In the genomic region with DNA sequence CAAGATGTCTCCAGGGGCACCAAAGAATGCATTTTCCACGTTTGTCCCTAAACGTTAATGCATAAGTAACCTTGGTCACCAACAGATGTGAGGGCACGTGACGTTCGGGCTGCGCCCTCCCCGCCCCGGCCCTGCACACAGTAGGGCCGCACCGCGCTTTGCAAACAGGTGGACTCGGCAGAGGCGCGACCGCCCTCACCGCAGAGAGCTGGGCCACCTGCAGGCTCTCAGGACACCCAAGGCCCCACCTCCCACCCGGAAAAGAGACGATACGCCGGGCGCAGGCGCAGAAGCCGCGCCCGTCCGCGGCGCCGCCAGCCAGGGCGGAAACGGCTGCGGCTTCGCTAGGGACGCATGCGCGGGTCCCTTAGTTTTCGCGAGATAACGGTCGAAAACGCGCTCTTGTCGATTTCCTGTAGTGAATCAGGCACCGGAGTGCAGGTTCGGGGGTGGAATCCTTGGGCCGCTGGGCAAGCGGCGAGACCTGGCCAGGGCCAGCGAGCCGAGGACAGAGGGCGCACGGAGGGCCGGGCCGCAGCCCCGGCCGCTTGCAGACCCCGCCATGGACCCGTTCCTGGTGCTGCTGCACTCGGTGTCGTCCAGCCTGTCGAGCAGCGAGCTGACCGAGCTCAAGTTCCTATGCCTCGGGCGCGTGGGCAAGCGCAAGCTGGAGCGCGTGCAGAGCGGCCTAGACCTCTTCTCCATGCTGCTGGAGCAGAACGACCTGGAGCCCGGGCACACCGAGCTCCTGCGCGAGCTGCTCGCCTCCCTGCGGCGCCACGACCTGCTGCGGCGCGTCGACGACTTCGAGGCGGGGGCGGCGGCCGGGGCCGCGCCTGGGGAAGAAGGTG, we compare ENCODE assay signal across 1 cellular context.
TF ChIP-seq lines count a peak whose summit lies in the region.

A gene with protein sequence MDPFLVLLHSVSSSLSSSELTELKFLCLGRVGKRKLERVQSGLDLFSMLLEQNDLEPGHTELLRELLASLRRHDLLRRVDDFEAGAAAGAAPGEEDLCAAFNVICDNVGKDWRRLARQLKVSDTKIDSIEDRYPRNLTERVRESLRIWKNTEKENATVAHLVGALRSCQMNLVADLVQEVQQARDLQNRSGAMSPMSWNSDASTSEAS (plus strand): TSS at position 399 of the 851 bp plus-strand sequence. CDS start 164 bp downstream, at position 563.

TF ChIP-seq in HepG2, 621 proteins besides CTCF, POLR2A, EP300 and RAD21 (continued from another document and continues in another):
- TF ChIP-seq, protein P1, sequence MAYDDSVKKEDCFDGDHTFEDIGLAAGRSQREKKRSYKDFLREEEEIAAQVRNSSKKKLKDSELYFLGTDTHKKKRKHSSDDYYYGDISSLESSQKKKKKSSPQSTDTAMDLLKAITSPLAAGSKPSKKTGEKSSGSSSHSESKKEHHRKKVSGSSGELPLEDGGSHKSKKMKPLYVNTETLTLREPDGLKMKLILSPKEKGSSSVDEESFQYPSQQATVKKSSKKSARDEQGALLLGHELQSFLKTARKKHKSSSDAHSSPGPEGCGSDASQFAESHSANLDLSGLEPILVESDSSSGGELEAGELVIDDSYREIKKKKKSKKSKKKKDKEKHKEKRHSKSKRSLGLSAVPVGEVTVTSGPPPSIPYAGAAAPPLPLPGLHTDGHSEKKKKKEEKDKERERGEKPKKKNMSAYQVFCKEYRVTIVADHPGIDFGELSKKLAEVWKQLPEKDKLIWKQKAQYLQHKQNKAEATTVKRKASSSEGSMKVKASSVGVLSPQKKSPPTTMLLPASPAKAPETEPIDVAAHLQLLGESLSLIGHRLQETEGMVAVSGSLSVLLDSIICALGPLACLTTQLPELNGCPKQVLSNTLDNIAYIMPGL (CRISPR knock-in tag; IDR thresholded peaks at IDR 0.05; ENCODE audit: borderline replicate concordance in 1 of 2, low read depth in 1 of 2) = peak; percentile 33 to 58; a peak in 2 of 4 replicates
- TF ChIP-seq, protein P2, sequence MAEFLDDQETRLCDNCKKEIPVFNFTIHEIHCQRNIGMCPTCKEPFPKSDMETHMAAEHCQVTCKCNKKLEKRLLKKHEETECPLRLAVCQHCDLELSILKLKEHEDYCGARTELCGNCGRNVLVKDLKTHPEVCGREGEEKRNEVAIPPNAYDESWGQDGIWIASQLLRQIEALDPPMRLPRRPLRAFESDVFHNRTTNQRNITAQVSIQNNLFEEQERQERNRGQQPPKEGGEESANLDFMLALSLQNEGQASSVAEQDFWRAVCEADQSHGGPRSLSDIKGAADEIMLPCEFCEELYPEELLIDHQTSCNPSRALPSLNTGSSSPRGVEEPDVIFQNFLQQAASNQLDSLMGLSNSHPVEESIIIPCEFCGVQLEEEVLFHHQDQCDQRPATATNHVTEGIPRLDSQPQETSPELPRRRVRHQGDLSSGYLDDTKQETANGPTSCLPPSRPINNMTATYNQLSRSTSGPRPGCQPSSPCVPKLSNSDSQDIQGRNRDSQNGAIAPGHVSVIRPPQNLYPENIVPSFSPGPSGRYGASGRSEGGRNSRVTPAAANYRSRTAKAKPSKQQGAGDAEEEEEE (CRISPR knock-in tag; IDR thresholded peaks at IDR 0.05; ENCODE audit: borderline replicate concordance) = no peak
- TF ChIP-seq, protein P3, sequence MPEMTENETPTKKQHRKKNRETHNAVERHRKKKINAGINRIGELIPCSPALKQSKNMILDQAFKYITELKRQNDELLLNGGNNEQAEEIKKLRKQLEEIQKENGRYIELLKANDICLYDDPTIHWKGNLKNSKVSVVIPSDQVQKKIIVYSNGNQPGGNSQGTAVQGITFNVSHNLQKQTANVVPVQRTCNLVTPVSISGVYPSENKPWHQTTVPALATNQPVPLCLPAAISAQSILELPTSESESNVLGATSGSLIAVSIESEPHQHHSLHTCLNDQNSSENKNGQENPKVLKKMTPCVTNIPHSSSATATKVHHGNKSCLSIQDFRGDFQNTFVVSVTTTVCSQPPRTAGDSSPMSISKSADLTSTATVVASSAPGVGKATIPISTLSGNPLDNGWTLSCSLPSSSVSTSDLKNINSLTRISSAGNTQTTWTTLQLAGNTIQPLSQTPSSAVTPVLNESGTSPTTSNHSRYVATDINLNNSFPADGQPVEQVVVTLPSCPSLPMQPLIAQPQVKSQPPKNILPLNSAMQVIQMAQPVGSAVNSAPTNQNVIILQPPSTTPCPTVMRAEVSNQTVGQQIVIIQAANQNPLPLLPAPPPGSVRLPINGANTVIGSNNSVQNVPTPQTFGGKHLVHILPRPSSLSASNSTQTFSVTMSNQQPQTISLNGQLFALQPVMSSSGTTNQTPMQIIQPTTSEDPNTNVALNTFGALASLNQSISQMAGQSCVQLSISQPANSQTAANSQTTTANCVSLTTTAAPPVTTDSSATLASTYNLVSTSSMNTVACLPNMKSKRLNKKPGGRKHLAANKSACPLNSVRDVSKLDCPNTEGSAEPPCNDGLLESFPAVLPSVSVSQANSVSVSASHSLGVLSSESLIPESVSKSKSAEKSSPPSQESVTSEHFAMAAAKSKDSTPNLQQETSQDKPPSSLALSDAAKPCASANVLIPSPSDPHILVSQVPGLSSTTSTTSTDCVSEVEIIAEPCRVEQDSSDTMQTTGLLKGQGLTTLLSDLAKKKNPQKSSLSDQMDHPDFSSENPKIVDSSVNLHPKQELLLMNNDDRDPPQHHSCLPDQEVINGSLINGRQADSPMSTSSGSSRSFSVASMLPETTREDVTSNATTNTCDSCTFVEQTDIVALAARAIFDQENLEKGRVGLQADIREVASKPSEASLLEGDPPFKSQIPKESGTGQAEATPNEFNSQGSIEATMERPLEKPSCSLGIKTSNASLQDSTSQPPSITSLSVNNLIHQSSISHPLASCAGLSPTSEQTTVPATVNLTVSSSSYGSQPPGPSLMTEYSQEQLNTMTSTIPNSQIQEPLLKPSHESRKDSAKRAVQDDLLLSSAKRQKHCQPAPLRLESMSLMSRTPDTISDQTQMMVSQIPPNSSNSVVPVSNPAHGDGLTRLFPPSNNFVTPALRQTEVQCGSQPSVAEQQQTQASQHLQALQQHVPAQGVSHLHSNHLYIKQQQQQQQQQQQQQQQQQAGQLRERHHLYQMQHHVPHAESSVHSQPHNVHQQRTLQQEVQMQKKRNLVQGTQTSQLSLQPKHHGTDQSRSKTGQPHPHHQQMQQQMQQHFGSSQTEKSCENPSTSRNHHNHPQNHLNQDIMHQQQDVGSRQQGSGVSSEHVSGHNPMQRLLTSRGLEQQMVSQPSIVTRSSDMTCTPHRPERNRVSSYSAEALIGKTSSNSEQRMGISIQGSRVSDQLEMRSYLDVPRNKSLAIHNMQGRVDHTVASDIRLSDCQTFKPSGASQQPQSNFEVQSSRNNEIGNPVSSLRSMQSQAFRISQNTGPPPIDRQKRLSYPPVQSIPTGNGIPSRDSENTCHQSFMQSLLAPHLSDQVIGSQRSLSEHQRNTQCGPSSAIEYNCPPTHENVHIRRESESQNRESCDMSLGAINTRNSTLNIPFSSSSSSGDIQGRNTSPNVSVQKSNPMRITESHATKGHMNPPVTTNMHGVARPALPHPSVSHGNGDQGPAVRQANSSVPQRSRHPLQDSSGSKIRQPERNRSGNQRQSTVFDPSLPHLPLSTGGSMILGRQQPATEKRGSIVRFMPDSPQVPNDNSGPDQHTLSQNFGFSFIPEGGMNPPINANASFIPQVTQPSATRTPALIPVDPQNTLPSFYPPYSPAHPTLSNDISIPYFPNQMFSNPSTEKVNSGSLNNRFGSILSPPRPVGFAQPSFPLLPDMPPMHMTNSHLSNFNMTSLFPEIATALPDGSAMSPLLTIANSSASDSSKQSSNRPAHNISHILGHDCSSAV (CRISPR knock-in tag; IDR thresholded peaks at IDR 0.05; ENCODE audit: borderline replicate concordance) = no peak
- TF ChIP-seq RORA (CRISPR knock-in tag; IDR thresholded peaks at IDR 0.05) (0 out of 2 replicates have a peak, but pooled peaks have one; percentile 19), SP1 (IDR thresholded peaks at IDR 0.05) (no peak), SP1 (CRISPR knock-in tag; IDR thresholded peaks at IDR 0.05) (no peak), MED1 (CRISPR knock-in tag; IDR thresholded peaks at IDR 0.05) (peak; percentile 3; the same call in 1 of the 2 replicates), REPIN1 (CRISPR knock-in tag; IDR thresholded peaks at IDR 0.05; ENCODE audit: borderline replicate concordance, low read depth) (0 out of 2 replicates have a peak, but pooled peaks have one; percentile 48), ZNF7 (CRISPR knock-in tag; IDR thresholded peaks at IDR 0.05) (no peak), RBFOX2 (IDR thresholded peaks at IDR 0.05; ENCODE audit: low read depth, low read length) (peak; percentile 95), ZIK1 (CRISPR knock-in tag; IDR thresholded peaks at IDR 0.05; ENCODE audit: borderline replicate concordance, low read depth) (no peak; the same call in 1 of the 2 replicates), ZNF335 (CRISPR knock-in tag; IDR thresholded peaks at IDR 0.05) (0 out of 2 replicates have a peak, but pooled peaks have one; percentile 56), MTF1 (CRISPR knock-in tag; IDR thresholded peaks at IDR 0.05) (no peak), ADNP (CRISPR knock-in tag; IDR thresholded peaks at IDR 0.05) (peak; percentile 55; the same call in 1 of the 2 replicates), AKAP8 (CRISPR knock-in tag; IDR thresholded peaks at IDR 0.05) (peak; percentile 31; the same call in 1 of the 2 replicates), NR2F2 (IDR thresholded peaks at IDR 0.05; ENCODE audit: borderline replicate concordance, low read depth) (no peak; the same call in 1 of the 2 replicates), BHLHE40 (IDR thresholded peaks at IDR 0.05; ENCODE audit: low read length) (0 out of 2 replicates have a peak, but pooled peaks have one; percentile 33), MIER2 (CRISPR knock-in tag; IDR thresholded peaks at IDR 0.05) (no peak; the same call in 1 of the 2 replicates), ZNF776 (CRISPR knock-in tag; IDR thresholded peaks at IDR 0.05) (peak; percentile 72; the same call in 1 of the 2 replicates), MED8 (CRISPR knock-in tag; IDR thresholded peaks at IDR 0.05; ENCODE audit: insufficient replicate concordance) (peak; percentile 52), ZSCAN31 (CRISPR knock-in tag; IDR thresholded peaks at IDR 0.05; ENCODE audit: low read depth) (peak; percentile 83), ZNF256 (CRISPR knock-in tag; conservative IDR thresholded peaks at IDR 0.05) (peak; percentile 77; the same call in 1 of the 2 replicates), ZMYM3 (CRISPR knock-in tag; IDR thresholded peaks at IDR 0.05) (peak; percentile 75), ZNF768 (CRISPR knock-in tag; IDR thresholded peaks at IDR 0.05) (peak; percentile 56; the same call in 1 of the 2 replicates), PAWR (CRISPR knock-in tag; IDR thresholded peaks at IDR 0.05; ENCODE audit: borderline replicate concordance) (no peak), TCF7L2 (IDR thresholded peaks at IDR 0.05; ENCODE audit: low read depth, low read length) (no peak), ZNF205 (CRISPR knock-in tag; IDR thresholded peaks at IDR 0.05) (0 out of 2 replicates have a peak, but pooled peaks have one; percentile 10), ZNF556 (CRISPR knock-in tag; IDR thresholded peaks at IDR 0.05; ENCODE audit: borderline replicate concordance) (no peak; the same call in 1 of the 2 replicates)
- TF ChIP-seq, protein P4, sequence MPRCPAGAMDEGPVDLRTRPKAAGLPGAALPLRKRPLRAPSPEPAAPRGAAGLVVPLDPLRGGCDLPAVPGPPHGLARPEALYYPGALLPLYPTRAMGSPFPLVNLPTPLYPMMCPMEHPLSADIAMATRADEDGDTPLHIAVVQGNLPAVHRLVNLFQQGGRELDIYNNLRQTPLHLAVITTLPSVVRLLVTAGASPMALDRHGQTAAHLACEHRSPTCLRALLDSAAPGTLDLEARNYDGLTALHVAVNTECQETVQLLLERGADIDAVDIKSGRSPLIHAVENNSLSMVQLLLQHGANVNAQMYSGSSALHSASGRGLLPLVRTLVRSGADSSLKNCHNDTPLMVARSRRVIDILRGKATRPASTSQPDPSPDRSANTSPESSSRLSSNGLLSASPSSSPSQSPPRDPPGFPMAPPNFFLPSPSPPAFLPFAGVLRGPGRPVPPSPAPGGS (CRISPR knock-in tag; IDR thresholded peaks at IDR 0.05) = peak; percentile 81; the same call in 1 of the 2 replicates
- TF ChIP-seq, protein P5, sequence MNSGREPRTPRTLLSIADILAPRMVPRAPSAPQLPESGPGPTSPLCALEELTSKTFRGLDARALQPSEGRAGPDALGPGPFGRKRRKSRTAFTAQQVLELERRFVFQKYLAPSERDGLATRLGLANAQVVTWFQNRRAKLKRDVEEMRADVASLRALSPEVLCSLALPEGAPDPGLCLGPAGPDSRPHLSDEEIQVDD (CRISPR knock-in tag; IDR thresholded peaks at IDR 0.05; ENCODE audit: borderline replicate concordance) = no peak
- TF ChIP-seq, protein P6, sequence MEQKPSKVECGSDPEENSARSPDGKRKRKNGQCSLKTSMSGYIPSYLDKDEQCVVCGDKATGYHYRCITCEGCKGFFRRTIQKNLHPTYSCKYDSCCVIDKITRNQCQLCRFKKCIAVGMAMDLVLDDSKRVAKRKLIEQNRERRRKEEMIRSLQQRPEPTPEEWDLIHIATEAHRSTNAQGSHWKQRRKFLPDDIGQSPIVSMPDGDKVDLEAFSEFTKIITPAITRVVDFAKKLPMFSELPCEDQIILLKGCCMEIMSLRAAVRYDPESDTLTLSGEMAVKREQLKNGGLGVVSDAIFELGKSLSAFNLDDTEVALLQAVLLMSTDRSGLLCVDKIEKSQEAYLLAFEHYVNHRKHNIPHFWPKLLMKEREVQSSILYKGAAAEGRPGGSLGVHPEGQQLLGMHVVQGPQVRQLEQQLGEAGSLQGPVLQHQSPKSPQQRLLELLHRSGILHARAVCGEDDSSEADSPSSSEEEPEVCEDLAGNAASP (CRISPR knock-in tag; IDR thresholded peaks at IDR 0.05; ENCODE audit: borderline replicate concordance) = no peak; the same call in 1 of the 2 replicates
- TF ChIP-seq, protein P7, sequence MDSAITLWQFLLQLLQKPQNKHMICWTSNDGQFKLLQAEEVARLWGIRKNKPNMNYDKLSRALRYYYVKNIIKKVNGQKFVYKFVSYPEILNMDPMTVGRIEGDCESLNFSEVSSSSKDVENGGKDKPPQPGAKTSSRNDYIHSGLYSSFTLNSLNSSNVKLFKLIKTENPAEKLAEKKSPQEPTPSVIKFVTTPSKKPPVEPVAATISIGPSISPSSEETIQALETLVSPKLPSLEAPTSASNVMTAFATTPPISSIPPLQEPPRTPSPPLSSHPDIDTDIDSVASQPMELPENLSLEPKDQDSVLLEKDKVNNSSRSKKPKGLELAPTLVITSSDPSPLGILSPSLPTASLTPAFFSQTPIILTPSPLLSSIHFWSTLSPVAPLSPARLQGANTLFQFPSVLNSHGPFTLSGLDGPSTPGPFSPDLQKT (CRISPR knock-in tag; IDR thresholded peaks at IDR 0.05; ENCODE audit: borderline replicate concordance) = no peak
- TF ChIP-seq, protein P8, sequence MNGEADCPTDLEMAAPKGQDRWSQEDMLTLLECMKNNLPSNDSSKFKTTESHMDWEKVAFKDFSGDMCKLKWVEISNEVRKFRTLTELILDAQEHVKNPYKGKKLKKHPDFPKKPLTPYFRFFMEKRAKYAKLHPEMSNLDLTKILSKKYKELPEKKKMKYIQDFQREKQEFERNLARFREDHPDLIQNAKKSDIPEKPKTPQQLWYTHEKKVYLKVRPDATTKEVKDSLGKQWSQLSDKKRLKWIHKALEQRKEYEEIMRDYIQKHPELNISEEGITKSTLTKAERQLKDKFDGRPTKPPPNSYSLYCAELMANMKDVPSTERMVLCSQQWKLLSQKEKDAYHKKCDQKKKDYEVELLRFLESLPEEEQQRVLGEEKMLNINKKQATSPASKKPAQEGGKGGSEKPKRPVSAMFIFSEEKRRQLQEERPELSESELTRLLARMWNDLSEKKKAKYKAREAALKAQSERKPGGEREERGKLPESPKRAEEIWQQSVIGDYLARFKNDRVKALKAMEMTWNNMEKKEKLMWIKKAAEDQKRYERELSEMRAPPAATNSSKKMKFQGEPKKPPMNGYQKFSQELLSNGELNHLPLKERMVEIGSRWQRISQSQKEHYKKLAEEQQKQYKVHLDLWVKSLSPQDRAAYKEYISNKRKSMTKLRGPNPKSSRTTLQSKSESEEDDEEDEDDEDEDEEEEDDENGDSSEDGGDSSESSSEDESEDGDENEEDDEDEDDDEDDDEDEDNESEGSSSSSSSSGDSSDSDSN (CRISPR knock-in tag; IDR thresholded peaks at IDR 0.05) = peak; percentile 46; the same call in 1 of the 2 replicates
